In the genomic region with DNA sequence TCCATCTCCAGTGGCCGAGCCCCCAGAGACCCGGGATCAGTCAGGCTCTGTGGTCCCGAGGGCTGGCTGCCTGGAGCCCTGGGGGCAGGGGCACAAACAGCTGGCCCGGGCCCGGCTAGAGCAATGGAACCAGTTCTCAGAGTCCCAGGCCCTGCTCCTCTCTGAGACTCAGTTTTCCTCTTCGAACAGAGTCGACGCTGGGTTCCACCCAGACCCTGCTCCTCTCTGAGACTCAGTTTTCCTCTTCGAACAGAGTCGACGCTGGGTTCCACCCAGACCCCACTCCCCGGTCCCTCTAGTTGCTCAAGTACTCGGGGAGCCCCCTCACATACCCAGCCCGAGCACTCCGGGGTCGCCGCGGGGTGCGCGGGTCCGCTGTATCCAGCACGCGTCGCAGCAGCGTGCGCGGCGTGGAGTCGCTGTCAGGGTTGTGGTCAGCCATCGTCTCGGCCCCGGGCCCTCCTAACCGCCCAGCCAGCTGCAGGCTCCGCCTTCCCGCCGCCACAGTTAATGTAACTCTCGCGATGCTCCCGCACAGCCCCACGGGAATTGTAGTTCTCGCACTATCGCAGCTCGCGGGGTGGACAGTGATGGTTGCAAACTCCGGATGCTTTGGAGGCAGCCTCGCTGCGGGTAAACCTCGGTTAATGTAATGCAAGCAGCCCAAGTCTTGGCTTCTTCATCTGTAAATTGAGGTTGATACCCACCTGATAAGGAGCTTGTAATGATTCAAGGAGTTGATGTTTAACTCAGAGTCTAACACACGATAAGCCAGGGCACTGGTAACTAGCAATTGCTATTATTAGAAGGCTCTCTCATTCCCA, we compare ENCODE assay signal across 8 cellular contexts. TPM values are rescaled to one million over a fixed set of nuclear protein-coding genes. Genes with fewer than 3 reads are reported as not detected.
DNase-seq lines count a peak whose midpoint lies in the region; TF ChIP-seq lines count a peak whose summit lies in the region.

No MANE protein-coding gene starts in this region.

- H3F3A ChIP-seq in Loucy (ENCODE audit: low read depth) (no peaks in the 10 kb centered on the region), neural progenitor cell (ENCODE audit: low read depth) (no peaks in the 10 kb centered on the region)

- H3K4me3 ChIP-seq in H7 (ENCODE audit: insufficient read depth, low read depth, low read length) = peak overlapping the region; percentile 80
- peak overlapping the region; percentile 86 for H3K4me3 ChIP-seq in Loucy (ENCODE audit: low read length, poor library complexity, severe bottlenecking)
- H3K4me3 ChIP-seq in fibroblast of villous mesenchyme (ENCODE audit: low read depth, low read length) = peak overlapping the region; percentile 85
- peak overlapping the region; percentile 76 for H3K4me3 ChIP-seq in neural progenitor cell
- peak overlapping the region; percentile 86 to 88 for H3K4me3 ChIP-seq in stomach smooth muscle (ENCODE audit: low read length in 2 of 2)

- peaks cover 9% of the 10 kb centered on the region for H3K27me3 Mint-ChIP-seq in neural progenitor cell (ENCODE audit: insufficient read depth, low read depth)

- peak overlapping the region; percentile 100 for H3K4me2 ChIP-seq in Loucy (ENCODE audit: low read depth, low read length, poor library complexity, severe bottlenecking)
- H3K4me2 ChIP-seq in neural progenitor cell = peak overlapping the region; percentile 86

- peaks cover 5% of the 10 kb centered on the region for H3K36me3 ChIP-seq in ES-I3 (ENCODE audit: insufficient read depth, low read length)
- peaks cover 25% of the 10 kb centered on the region for H3K36me3 ChIP-seq in H7 (replicated peaks; ENCODE audit: control insufficient read depth, insufficient read depth, low read length)
- H3K36me3 ChIP-seq in Loucy (ENCODE audit: insufficient read depth, low read length) = peaks cover 9% of the 10 kb centered on the region; the same call in 1 of the 2 replicates
- no peaks in the 10 kb centered on the region for H3K36me3 ChIP-seq in neural progenitor cell
- peaks cover 23 to 35% of the 10 kb centered on the region in 2 donors for H3K36me3 ChIP-seq in stomach smooth muscle (ENCODE audit: control insufficient read depth in 2 of 2, insufficient read depth in 2 of 2, low read length in 2 of 2)

- POLR2A ChIA-PET in RWPE1 (lab: Yijun Ruan, JAX; ENCODE audit: low non-redundant PET) = interaction anchor here (0.5 kb wide), 2 partner anchors 155 to 355 kb away, joined by 3 to 5 read pairs; no protein-coding TSS in a partner anchor

- no peaks in the 10 kb centered on the region for H3K9me2 ChIP-seq in Loucy (replicated peaks; ENCODE audit: low read depth, low read length)

- peak overlapping the region; percentile 42 for H3K27ac Mint-ChIP-seq in neural progenitor cell

- CTCF ChIA-PET in RWPE1 (lab: Yijun Ruan, JAX) = interaction anchor here (0.5 to 1.3 kb wide), 5 partner anchors 11 to 446 kb away, joined by 3 to 7 read pairs (median 3); no protein-coding TSS in a partner anchor

- no peaks in the 10 kb centered on the region for H3K36me3 Mint-ChIP-seq in neural progenitor cell

- H4K20me1 ChIP-seq in Loucy (ENCODE audit: insufficient read depth, low read length, poor library complexity, severe bottlenecking) (no peaks in the 10 kb centered on the region), neural progenitor cell (ENCODE audit: low read depth) (no peaks in the 10 kb centered on the region)

- no peak for TF ChIP-seq CTCF in Loucy (conservative IDR thresholded peaks at IDR 0.05; ENCODE audit: low read length)
- TF ChIP-seq CTCF in RWPE1 (conservative IDR thresholded peaks at IDR 0.05; ENCODE audit: low read depth) = no peak
- no peak for TF ChIP-seq CTCF in fibroblast of villous mesenchyme (IDR thresholded peaks at IDR 0.05; ENCODE audit: insufficient read depth, low read depth, low read length)
- no peak for TF ChIP-seq CTCF in neural progenitor cell (IDR thresholded peaks at IDR 0.05)

- peak overlapping the region; percentile 97 for H2AFZ ChIP-seq in Loucy (ENCODE audit: low read length)
- peak overlapping the region; percentile 55 for H2AFZ ChIP-seq in neural progenitor cell (replicated peaks)

- H3K27me3 ChIP-seq in H7 (ENCODE audit: control insufficient read depth, insufficient read depth, low read length) (no peaks in the 10 kb centered on the region), Loucy (ENCODE audit: insufficient read depth, low read length, poor library complexity, severe bottlenecking) (no peaks in the 10 kb centered on the region), neural progenitor cell (no peaks in the 10 kb centered on the region), stomach smooth muscle (ENCODE audit: control insufficient read depth in 1 of 2, insufficient read depth in 2 of 2, low read length in 2 of 2) (no peaks in the 10 kb centered on the region)

- H3K4me1 ChIP-seq in ES-I3 (ENCODE audit: insufficient read depth, low read length) (0 out of 2 replicates have a peak, but pooled peaks cover 3% of the 10 kb centered on the region), Loucy (ENCODE audit: insufficient read depth, low read length, poor library complexity, severe bottlenecking) (peaks cover 17% of the 10 kb centered on the region), neural progenitor cell (no peaks in the 10 kb centered on the region), stomach smooth muscle (ENCODE audit: control insufficient read depth, insufficient read depth, low read length) (peaks cover 19% of the 10 kb centered on the region)

- H3K9ac ChIP-seq in ES-I3 (ENCODE audit: low read depth, low read length) (peak overlapping the region; percentile 79), Loucy (ENCODE audit: low read depth, low read length, poor library complexity, severe bottlenecking) (peak overlapping the region; percentile 92), neural progenitor cell (peak overlapping the region; percentile 80), stomach smooth muscle (ENCODE audit: low read length in 2 of 2) (peak overlapping the region; percentile 90 to 94)

- DNase-seq in H7 = peak; percentile 99
- DNase-seq in RWPE1 (ENCODE audit: low spot score) = peak; percentile 91
- DNase-seq in activated effector memory CD4-positive, alpha-beta T cell treated with anti-CD3 and anti-CD28 coated beads, Interleukin-2, amount 50 U/mL, for 16 hours = peak; percentile 97
- peak; percentile 90 for DNase-seq in fibroblast of villous mesenchyme (ENCODE audit: low read depth)
- peak; percentile 97 for DNase-seq in neural progenitor cell (ENCODE audit: low spot score)

- H3K4me1 Mint-ChIP-seq in neural progenitor cell = peaks cover 9% of the 10 kb centered on the region

- H3K9me3 Mint-ChIP-seq in neural progenitor cell = no peaks in the 10 kb centered on the region

- H3K9me3 ChIP-seq in ES-I3 (ENCODE audit: control insufficient read depth, insufficient read depth, low read length) (no peaks in the 10 kb centered on the region), Loucy (ENCODE audit: insufficient read depth, low read depth, low read length) (no peaks in the 10 kb centered on the region), neural progenitor cell (ENCODE audit: low read depth) (no peaks in the 10 kb centered on the region), stomach smooth muscle (ENCODE audit: control insufficient read depth in 2 of 2, low read length in 2 of 2) (no peaks in the 10 kb centered on the region)

- peak overlapping the region; percentile 81 for H3K27ac ChIP-seq in RWPE1
- no peak overlapping the region for H3K27ac ChIP-seq in neural progenitor cell
- peak overlapping the region; percentile 1 for H3K27ac ChIP-seq in stomach smooth muscle (ENCODE audit: low read length)

- H3K79me2 ChIP-seq in Loucy (ENCODE audit: insufficient read depth, low read length) (peaks cover 21% of the 10 kb centered on the region), neural progenitor cell (ENCODE audit: low read depth) (peaks cover 15% of the 10 kb centered on the region)

- H3K4me3 Mint-ChIP-seq in neural progenitor cell = peak overlapping the region; percentile 90

RNA-seq across cellular contexts. Expression of gene THAP11, which starts 8.5 kb away (rescaled TPM):
- total RNA-seq in H7 (2014; rRNA removed; shearing (Covaris generic)) = 57.6 and 67.0 TPM in 2 replicates
- 24.8 and 28.9 TPM in 2 replicates for total RNA-seq in fibroblast of villous mesenchyme
- total RNA-seq in neural progenitor cell (ENCODE audit: low replicate concordance) = 27.3 and 46.5 TPM in 2 replicates

RNA-seq across cellular contexts. Expression of gene NUTF2, which starts 13.1 kb away (rescaled TPM):
- 295 and 340 TPM in 2 replicates for total RNA-seq in H7 (2014; rRNA removed; shearing (Covaris generic))
- total RNA-seq in fibroblast of villous mesenchyme (255 and 342 TPM in 2 replicates), neural progenitor cell (ENCODE audit: low replicate concordance) (133 and 221 TPM in 2 replicates)

RNA-seq across cellular contexts. Expression of gene CENPT, which starts 13.9 kb away (rescaled TPM):
- total RNA-seq in H7 (2014; rRNA removed; shearing (Covaris generic)) = 34.9 and 43.7 TPM in 2 replicates
- total RNA-seq in fibroblast of villous mesenchyme (31.6 and 39.7 TPM in 2 replicates), neural progenitor cell (ENCODE audit: low replicate concordance) (36.2 and 60.4 TPM in 2 replicates)

RNA-seq across cellular contexts. Expression of gene TSNAXIP1, which starts 26.9 kb away (rescaled TPM):
- total RNA-seq in H7 (2014; rRNA removed; shearing (Covaris generic)) = 0.15 and 0.21 TPM in 2 replicates
- total RNA-seq in fibroblast of villous mesenchyme (0.32 and 1.3 TPM in 2 replicates), neural progenitor cell (ENCODE audit: low replicate concordance) (2.8 and 2.9 TPM in 2 replicates)

RNA-seq across cellular contexts. Expression of gene RANBP10, which starts 27.3 kb away (rescaled TPM):
- 7.2 and 7.3 TPM in 2 replicates for total RNA-seq in H7 (2014; rRNA removed; shearing (Covaris generic))
- total RNA-seq in fibroblast of villous mesenchyme (6.1 and 8.6 TPM in 2 replicates), neural progenitor cell (ENCODE audit: low replicate concordance) (11.4 and 12.3 TPM in 2 replicates)
